ENCODE assay signal across 15 cellular contexts in the genomic region with DNA sequence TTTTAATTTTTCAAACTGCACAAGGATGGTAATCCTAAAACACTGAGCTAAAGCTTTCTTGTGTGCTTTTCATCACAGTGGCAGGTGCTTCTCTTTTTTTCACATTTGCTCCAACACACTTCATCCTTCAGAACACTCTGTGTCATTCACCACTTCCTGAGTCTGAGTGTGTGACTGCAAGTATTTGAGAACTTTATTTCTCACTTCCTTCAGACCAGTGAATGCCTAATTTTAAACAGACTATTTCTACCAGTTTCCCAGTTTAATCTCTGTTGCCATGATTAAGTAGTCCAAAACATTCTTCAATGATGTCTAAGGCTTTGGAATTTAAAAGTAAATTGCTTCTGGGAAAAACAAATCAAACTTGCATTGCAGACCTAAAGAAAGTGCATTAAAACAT.
DNase-seq lines count a peak whose midpoint lies in the region; TF ChIP-seq lines count a peak whose summit lies in the region.
"Had no signal": no experiment of that assay in that cellular context is flagged by ENCODE, and none has a peak within 500 bp of the region (broad histone marks: within the 10 kb centered on the region; RNA-seq: fewer than 3 reads in every experiment).

No MANE protein-coding gene starts in this region.

- H3K27ac ChIP-seq in substantia nigra (ENCODE audit: low read depth, low read length, poor library complexity, severe bottlenecking), result no peak overlapping the region
- H3K27ac ChIP-seq: SJSA1, VCaP had no signal

- DNase-seq in EL, result peak; percentile 69
- DNase-seq in LHCN-M2 (ENCODE audit: low read depth), result peak; percentile 81
- peak; percentile 33 to 52 for DNase-seq in cardiac fibroblast (ENCODE audit: low read depth in 2 of 2)
- DNase-seq in myocyte (ENCODE audit: low read depth), result peak; percentile 18
- DNase-seq in NCI-H524 (lab: John Stamatoyannopoulos, UW), result no peak
- DNase-seq in G401 (ENCODE audit: low spot score), result no peak
- no peak for DNase-seq in substantia nigra (lab: John Stamatoyannopoulos, UW)
- DNase-seq in HK-2 (ENCODE audit: unreplicated experiment), result no peak
- DNase-seq: activated gamma-delta T cell treated with Interleukin-2 at 50 U/mL for 16 hours; CD8-positive, alpha-beta T cell; Karpas-422; NCI-H2081; nucleus accumbens had no signal

- TF ChIP-seq CTCF in cardiac fibroblast (IDR thresholded peaks at IDR 0.05; ENCODE audit: low read depth, low read length), result no peak

- no peak overlapping the region for H3K4me3 ChIP-seq in cardiac fibroblast (replicated peaks in 1 of 2; ENCODE audit: low read depth in 2 of 2, low read length in 2 of 2)
- H3K4me3 ChIP-seq: SJSA1 had no signal

- in situ Hi-C loops in G401 (cut with HindIII; ENCODE audit: low sequenced_read_pairs), result no loop called here

Comparison
In these comparisons a context has a peak if more than half of its experiments do, and no peak if none do; other contexts are left out.
1. DNase-seq: peak in EL (single experiment), LHCN-M2 (single experiment), cardiac fibroblast (2 of 2) and myocyte (single experiment); none in NCI-H524 (0 of 2), G401 (single experiment), substantia nigra (0 of 49) and HK-2 (single experiment).